ENCODE assay signal across 15 cellular contexts in genomic region chr6:128098000-128098581, GRCh38.
DNase-seq lines count a peak whose midpoint lies in the region; ATAC-seq lines count a peak whose summit lies in the region.
"Had no signal": no experiment of that assay in that cellular context is flagged by ENCODE, and none has a peak within 500 bp of the region (broad histone marks: within the 10 kb centered on the region; RNA-seq: fewer than 3 reads in every experiment).

No MANE protein-coding gene starts in this region.

- H3K4me3 Mint-ChIP-seq in T-helper 2 cell treated with Interferon-gamma antibody and Interleukin-4, amounts not matched to agents 5 μg/mL and 100 μg/mL, for 36 hours: no peak overlapping the region
- H3K4me3 Mint-ChIP-seq: activated B cell treated with CpG ODN at 0.5 μM for 24 hours; activated naive CD4-positive, alpha-beta T cell treated with anti-CD3 and anti-CD28 coated beads, Interleukin-2, amount 50 U/mL, for 24 hours; dendritic cell treated with granulocyte-macrophage colony-stimulating factor and Interleukin-4, amounts not matched to agents 40 ng/mL and 50 ng/mL, for 4 days had no signal

- H3K27me3 Mint-ChIP-seq in T-helper 2 cell treated with Interferon-gamma antibody and Interleukin-4, amounts not matched to agents 5 μg/mL and 100 μg/mL, for 36 hours (ENCODE audit: low read depth): no peaks in the 10 kb centered on the region
- H3K27me3 Mint-ChIP-seq: activated B cell treated with CpG ODN at 0.5 μM for 24 hours; activated naive CD4-positive, alpha-beta T cell treated with anti-CD3 and anti-CD28 coated beads, Interleukin-2, amount 50 U/mL, for 24 hours; dendritic cell treated with granulocyte-macrophage colony-stimulating factor and Interleukin-4, amounts not matched to agents 40 ng/mL and 50 ng/mL, for 4 days had no signal

- no peak for DNase-seq in activated CD4-positive, CD25-positive, alpha-beta regulatory T cell (lab: John Stamatoyannopoulos, UW)
- DNase-seq in T-helper 2 cell treated with Interferon-gamma antibody and Interleukin-4, amounts not matched to agents 5 μg/mL and 100 μg/mL, for 36 hours (ENCODE audit: low spot score): no peak
- DNase-seq in pons (ENCODE audit: low spot score) (peak; percentile 60), DMS153 (lab: John Stamatoyannopoulos, UW) (no peak), NCI-H187 treated with DMSO at 0.1 percent for 48 hours (lab: John Stamatoyannopoulos, UW) (no peak)
- DNase-seq: activated B cell treated with CpG ODN at 0.5 μM for 24 hours; DMS53; KG1; NCI-H510A treated with DMSO at 0.1 percent for 48 hours; stimulated activated naive CD4-positive, alpha-beta T cell had no signal

- peak; percentile 25 to 27 for ATAC-seq in activated CD4-positive, CD25-positive, alpha-beta regulatory T cell treated with anti-CD3 and anti-CD28 coated beads, Interleukin-2, amount 50 U/mL, for 24 hours
- ATAC-seq in HG02798 (IDR thresholded peaks at IDR 0.05; ENCODE audit: poor library complexity, unreplicated experiment) (peak; percentile 44), HG03280 (IDR thresholded peaks at IDR 0.05; ENCODE audit: unreplicated experiment) (no peak)

- peaks cover 11% of the 10 kb centered on the region for H3K4me1 Mint-ChIP-seq in T-helper 2 cell treated with Interferon-gamma antibody and Interleukin-4, amounts not matched to agents 5 μg/mL and 100 μg/mL, for 36 hours (ENCODE audit: low read depth)
- H3K4me1 Mint-ChIP-seq: activated B cell treated with CpG ODN at 0.5 μM for 24 hours had no signal

- H3K27ac Mint-ChIP-seq in T-helper 2 cell treated with Interferon-gamma antibody and Interleukin-4, amounts not matched to agents 5 μg/mL and 100 μg/mL, for 36 hours: peak overlapping the region; percentile 23
- H3K27ac Mint-ChIP-seq: activated B cell treated with CpG ODN at 0.5 μM for 24 hours; activated naive CD4-positive, alpha-beta T cell treated with anti-CD3 and anti-CD28 coated beads, Interleukin-2, amount 50 U/mL, for 24 hours; dendritic cell treated with granulocyte-macrophage colony-stimulating factor and Interleukin-4, amounts not matched to agents 40 ng/mL and 50 ng/mL, for 4 days had no signal

- H3K36me3 Mint-ChIP-seq in T-helper 2 cell treated with Interferon-gamma antibody and Interleukin-4, amounts not matched to agents 5 μg/mL and 100 μg/mL, for 36 hours (ENCODE audit: low read depth): no peaks in the 10 kb centered on the region
- H3K36me3 Mint-ChIP-seq: activated naive CD4-positive, alpha-beta T cell treated with anti-CD3 and anti-CD28 coated beads, Interleukin-2, amount 50 U/mL, for 24 hours had no signal

- H3K9me3 Mint-ChIP-seq in T-helper 2 cell treated with Interferon-gamma antibody and Interleukin-4, amounts not matched to agents 5 μg/mL and 100 μg/mL, for 36 hours: no peaks in the 10 kb centered on the region
- H3K9me3 Mint-ChIP-seq: activated B cell treated with CpG ODN at 0.5 μM for 24 hours; activated naive CD4-positive, alpha-beta T cell treated with anti-CD3 and anti-CD28 coated beads, Interleukin-2, amount 50 U/mL, for 24 hours; dendritic cell treated with granulocyte-macrophage colony-stimulating factor and Interleukin-4, amounts not matched to agents 40 ng/mL and 50 ng/mL, for 4 days had no signal
